Comparison of ENCODE assay signal across 29 cellular contexts in genomic region chr16:79104567-79104966, GRCh38.
"Had no signal": no experiment of that assay in that cellular context is flagged by ENCODE, and none has a peak within 500 bp of the region (broad histone marks: within the 10 kb centered on the region; RNA-seq: fewer than 3 reads in every experiment).

No MANE protein-coding gene starts in this region.

- FAIRE-seq: endothelial cell of umbilical vein, TTC549, urothelium cell line had no signal

- H3K27ac ChIP-seq: adrenal gland, cardiac muscle cell, gastroesophageal sphincter, hepatocyte, lower lobe of right lung, right lobe of liver, tibial nerve, VCaP had no signal

- H3K4me2 ChIP-seq: hepatocyte had no signal

- H3K4me3 ChIP-seq: adrenal gland, cardiac muscle cell, gastroesophageal sphincter, hepatocyte, lower lobe of right lung, right lobe of liver, tibial nerve had no signal

- H3K9me3 ChIP-seq: adrenal gland, gastroesophageal sphincter, lower lobe of right lung, right lobe of liver, tibial nerve had no signal

- H3K4me3 Mint-ChIP-seq: activated naive CD4-positive, alpha-beta T cell treated with anti-CD3 and anti-CD28 coated beads for 36 hours; activated naive CD8-positive, alpha-beta T cell treated with anti-CD3 and anti-CD28 coated beads for 36 hours; brain; natural killer cell; T-helper 1 cell treated with Interleukin-12 subunit alpha and Interleukin-12 subunit beta and Interleukin-4 antibody, amounts not matched to agents 30 μg/mL and 1 μg/mL, for 36 hours had no signal

- DNase-seq: activated CD4-positive, alpha-beta T cell treated with anti-CD3 and anti-CD28 coated beads for 48 hours; activated CD4-positive, alpha-beta T cell treated with anti-CD3 and anti-CD28 coated beads, Interleukin-2, amount 50 U/mL, for 48 hours; activated effector memory CD4-positive, alpha-beta T cell treated with Interleukin-2 at 50 U/mL for 16 hours; activated naive CD4-positive, alpha-beta T cell treated with anti-CD3 and anti-CD28 coated beads for 36 hours; activated naive CD8-positive, alpha-beta T cell treated with anti-CD3 and anti-CD28 coated beads for 36 hours; adrenal gland; aorta; cortex of kidney; kidney glomerular epithelial cell; lower lobe of right lung; mesenchymal stem cell; natural killer cell; posterior cingulate gyrus; right lobe of liver; stimulated activated CD4-positive, alpha-beta T cell treated with anti-CD3 and anti-CD28 coated beads, Interleukin-2, amount 100 ng/mL, for 48 hours; stimulated activated naive CD4-positive, alpha-beta T cell treated with Interleukin-2 at 50 U/mL for 16 hours; T-helper 9 cell had no signal

- ATAC-seq: activated CD4-positive, CD25-positive, alpha-beta regulatory T cell treated with anti-CD3 and anti-CD28 coated beads, Interleukin-2, amount 50 U/mL, for 24 hours; gastroesophageal sphincter; left lobe of liver; lower lobe of right lung; natural killer cell; right lobe of liver had no signal

- H3K36me3 Mint-ChIP-seq: activated naive CD8-positive, alpha-beta T cell treated with anti-CD3 and anti-CD28 coated beads for 36 hours; brain; natural killer cell had no signal

- H3K79me2 ChIP-seq: hepatocyte had no signal

- H3K27ac Mint-ChIP-seq: activated naive CD4-positive, alpha-beta T cell treated with anti-CD3 and anti-CD28 coated beads for 36 hours; activated naive CD8-positive, alpha-beta T cell treated with anti-CD3 and anti-CD28 coated beads for 36 hours; brain; natural killer cell; T-helper 1 cell treated with Interleukin-12 subunit alpha and Interleukin-12 subunit beta and Interleukin-4 antibody, amounts not matched to agents 30 μg/mL and 1 μg/mL, for 36 hours had no signal

- H3K36me3 ChIP-seq: adrenal gland, cardiac muscle cell, gastroesophageal sphincter, lower lobe of right lung, right lobe of liver, tibial nerve had no signal

- H3K4me1 ChIP-seq: adrenal gland, gastroesophageal sphincter, lower lobe of right lung, right lobe of liver, tibial nerve had no signal

- H2AFZ ChIP-seq: hepatocyte had no signal

- H3K27me3 ChIP-seq: adrenal gland, cardiac muscle cell, gastroesophageal sphincter, hepatocyte, right lobe of liver, tibial nerve had no signal

- H3K9me3 Mint-ChIP-seq: activated naive CD4-positive, alpha-beta T cell treated with anti-CD3 and anti-CD28 coated beads for 36 hours; activated naive CD8-positive, alpha-beta T cell treated with anti-CD3 and anti-CD28 coated beads for 36 hours; brain; natural killer cell; T-helper 1 cell treated with Interleukin-12 subunit alpha and Interleukin-12 subunit beta and Interleukin-4 antibody, amounts not matched to agents 30 μg/mL and 1 μg/mL, for 36 hours had no signal

- H3K4me1 Mint-ChIP-seq: activated naive CD8-positive, alpha-beta T cell treated with anti-CD3 and anti-CD28 coated beads for 36 hours had no signal
